22 cellular contexts compared by ENCODE assay signal in the genomic region with DNA sequence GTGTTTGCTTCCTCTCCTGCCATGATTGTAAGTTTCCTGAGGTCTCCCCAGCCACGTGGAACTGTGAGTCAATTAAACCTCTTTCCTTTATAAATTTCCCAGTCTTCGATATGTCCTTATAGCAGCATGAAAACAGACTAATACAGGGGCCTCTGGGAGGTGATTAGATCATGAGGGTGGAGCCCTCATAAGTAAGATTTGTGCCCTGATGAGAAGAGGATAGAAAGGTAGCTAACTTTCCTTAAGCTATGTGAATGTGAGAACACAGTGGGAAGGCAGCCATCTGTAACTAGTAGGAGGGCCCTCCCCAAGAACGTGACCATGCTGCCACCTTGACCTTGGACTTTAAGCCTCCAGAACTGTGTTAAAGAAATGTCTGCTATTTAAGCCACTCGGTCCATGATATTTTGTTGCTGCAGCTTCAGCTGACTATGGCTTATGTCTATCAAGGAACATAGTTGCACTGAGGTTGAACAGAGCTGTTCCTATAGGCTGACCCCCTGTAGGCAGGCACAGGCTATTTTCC. TPM values are rescaled to one million over a fixed set of nuclear protein-coding genes. Genes with fewer than 3 reads are reported as not detected.
DNase-seq lines count a peak whose midpoint lies in the region; ATAC-seq, FAIRE-seq and TF ChIP-seq lines count a peak whose summit lies in the region.
"Had no signal": no experiment of that assay in that cellular context is flagged by ENCODE, and none has a peak within 500 bp of the region (broad histone marks: within the 10 kb centered on the region; RNA-seq: fewer than 3 reads in every experiment).

No MANE protein-coding gene starts in this region.

- H3K4me2 ChIP-seq in HepG2 (ENCODE audit: low read depth, low read length) (no peak overlapping the region), hepatocyte (no peak overlapping the region)
- H3K4me2 ChIP-seq: A549; BLaER1 treated with 17β-estradiol and CSF1 and Interleukin-3, amounts not matched to agents 10 nM and 100 nM had no signal

- H3K4me3 ChIP-seq in HepG2 (replicated peaks in 1 of 3; ENCODE audit: insufficient read depth in 1 of 3, low read depth in 2 of 3, low read length in 3 of 3) (no peak overlapping the region), right lobe of liver (no peak overlapping the region), hepatocyte (no peak overlapping the region)
- H3K4me3 ChIP-seq: A549; BLaER1 treated with 17β-estradiol and CSF1 and Interleukin-3, amounts not matched to agents 10 nM and 100 nM; GM12878 had no signal

- H3K4me1 ChIP-seq in HepG2 (ENCODE audit: insufficient read depth, low read length) (peaks cover 63% of the 10 kb centered on the region), right lobe of liver (peaks cover 0 to 20% (median 5%) of the 10 kb centered on the region in 4 donors), hepatocyte (ENCODE audit: insufficient read depth) (peaks cover 21% of the 10 kb centered on the region)

- H3K27me3 ChIP-seq in HepG2 (ENCODE audit: control insufficient read depth in 1 of 2, insufficient read depth in 2 of 2, low read length in 2 of 2), result no peaks in the 10 kb centered on the region
- no peaks in the 10 kb centered on the region for H3K27me3 ChIP-seq in right lobe of liver
- H3K27me3 ChIP-seq in hepatocyte, result no peaks in the 10 kb centered on the region
- H3K27me3 ChIP-seq: BLaER1 treated with 17β-estradiol and CSF1 and Interleukin-3, amounts not matched to agents 10 nM and 100 nM had no signal

- POLR2A ChIA-PET in HepG2 (lab: Yijun Ruan, JAX), result no interaction called here

- no peak overlapping the region for H3K9ac ChIP-seq in HepG2 (ENCODE audit: insufficient read depth, low read depth, low read length)
- H3K9ac ChIP-seq: BLaER1 treated with 17β-estradiol and CSF1 and Interleukin-3, amounts not matched to agents 10 nM and 100 nM had no signal

- FAIRE-seq in HepG2 (lab: Jason Lieb, UNC), result no peak
- FAIRE-seq: A549, GM12878, GM12892, GM19239 had no signal

- H3K36me3 ChIP-seq in HepG2 (replicated peaks in 1 of 2; ENCODE audit: control insufficient read depth in 1 of 2, insufficient read depth in 2 of 2, low read length in 2 of 2) (no peaks in the 10 kb centered on the region), right lobe of liver (no peaks in the 10 kb centered on the region), hepatocyte (replicated peaks; ENCODE audit: insufficient read depth, low read depth) (no peaks in the 10 kb centered on the region)

- H3K9me3 ChIP-seq in HepG2 (ENCODE audit: low read length) (no peaks in the 10 kb centered on the region), right lobe of liver (no peaks in the 10 kb centered on the region), hepatocyte (ENCODE audit: low read depth) (no peaks in the 10 kb centered on the region)
- H3K9me3 ChIP-seq: A549 had no signal

- no peaks in the 10 kb centered on the region for H3K79me2 ChIP-seq in HepG2 (ENCODE audit: insufficient read depth, low read length)
- H3K79me2 ChIP-seq in hepatocyte, result no peaks in the 10 kb centered on the region

- TF ChIP-seq RAD21 in HepG2 (CRISPR knock-in tag; IDR thresholded peaks at IDR 0.05), result no peak

- BruUV-seq in HepG2 (replicated peaks; lab: Mats Ljungman, UMichigan), result no TSS peak

- no peak for TF ChIP-seq POLR2A in HepG2 (IDR thresholded peaks at IDR 0.05; ENCODE audit: insufficient read depth in 1 of 2, low read depth in 2 of 2, low read length in 2 of 2)
- TF ChIP-seq POLR2A in right lobe of liver (IDR thresholded peaks at IDR 0.05), result no peak

- intact Hi-C loops in HepG2 (cut with micrococcal nuclease; ENCODE audit: unreplicated experiment), result loop anchor here (5.0 kb wide), 1 partner anchor 357 kb away; no protein-coding TSS in a partner anchor
- intact Hi-C loops in right lobe of liver (cut with DNase I), result no loop called here

- H4K20me1 ChIP-seq in HepG2 (ENCODE audit: insufficient read depth, low read length) (no peaks in the 10 kb centered on the region), hepatocyte (ENCODE audit: insufficient read depth, poor library complexity, severe bottlenecking) (no peaks in the 10 kb centered on the region)
- H4K20me1 ChIP-seq: BLaER1 treated with 17β-estradiol and CSF1 and Interleukin-3, amounts not matched to agents 10 nM and 100 nM had no signal

- in situ Hi-C loops in HepG2 (cut with HindIII; ENCODE audit: extremely low pct_ligation_motif_present, low pct_unique_long_range_greater_than_20kb), result loop anchor here (5.0 kb wide), 1 partner anchor 52 kb away; no protein-coding TSS in a partner anchor

- 68% methylated on average over 4 of the region's 4 CpGs for whole genome bisulfite sequencing in HepG2 (ENCODE audit: low lambda C conversion rate)
- WGBS in right lobe of liver (ENCODE audit: insufficient coverage, low coverage, low lambda C conversion rate, missing lambda C conversion rate), result 93% methylated on average over 4 of the region's 4 CpGs
- WGBS in hepatocyte (ENCODE audit: low lambda C conversion rate, missing lambda C conversion rate), result 84% methylated on average over 4 of the region's 4 CpGs

- H3K27ac ChIP-seq in HepG2 (ENCODE audit: extremely low read length, insufficient read depth, low read length) (no peak overlapping the region), right lobe of liver (no peak overlapping the region), hepatocyte (peak overlapping the region; percentile 65)
- H3K27ac ChIP-seq: 22Rv1; A549; BLaER1 treated with 17β-estradiol and CSF1 and Interleukin-3, amounts not matched to agents 10 nM and 100 nM; C4-2B had no signal

- no peak for TF ChIP-seq EP300 in HepG2 (IDR thresholded peaks at IDR 0.05; ENCODE audit: low read depth in 2 of 2, low read length in 2 of 2)
- no peak for TF ChIP-seq EP300 in HepG2 (CRISPR knock-in tag; IDR thresholded peaks at IDR 0.05; ENCODE audit: borderline replicate concordance)

- H2AFZ ChIP-seq in HepG2 (ENCODE audit: low read length), result no peak overlapping the region
- H2AFZ ChIP-seq in hepatocyte, result no peak overlapping the region

- TF ChIP-seq CTCF in HepG2 (CRISPR knock-in tag; IDR thresholded peaks at IDR 0.05) (no peak), right lobe of liver (IDR thresholded peaks at IDR 0.05) (no peak), hepatocyte (IDR thresholded peaks at IDR 0.05; ENCODE audit: poor library complexity) (no peak)

- CTCF ChIA-PET in HepG2 (lab: Yijun Ruan, JAX; ENCODE audit: low intra/inter-chr PET ratio, low total read pairs), result no interaction called here

- DNase-seq in HepG2 (ENCODE audit: low spot score) (no peak), right lobe of liver (no peak), hepatocyte (ENCODE audit: low spot score) (no peak), NCI-H524 treated with DMSO at 0.1 percent for 48 hours (lab: John Stamatoyannopoulos, UW) (no peak)
- DNase-seq: AML-193; CD4-positive, alpha-beta T cell; CD8-positive, alpha-beta T cell; DMS 273 treated with DMSO at 0.1 percent for 48 hours; DMS153; DMS53; DMS79; DND-41; EL; GDM1 had no signal

- no peaks in the 10 kb centered on the region for H3K9me2 ChIP-seq in hepatocyte (replicated peaks; ENCODE audit: insufficient read depth)

- no peak for ATAC-seq in HepG2
- ATAC-seq in right lobe of liver, result no peak
- ATAC-seq in GM21619 (IDR thresholded peaks at IDR 0.05; ENCODE audit: unreplicated experiment), result no peak
- ATAC-seq: A549; CD8-positive, alpha-beta T cell; GM12878 had no signal

TF ChIP-seq in HepG2, 621 proteins besides CTCF, POLR2A, EP300 and RAD21 (continues in another document):
- no peak for TF ChIP-seq STAT5B (CRISPR knock-in tag; IDR thresholded peaks at IDR 0.05)
- peak; percentile 58 for TF ChIP-seq HNF4A (CRISPR knock-in tag; IDR thresholded peaks at IDR 0.05)
- TF ChIP-seq ZBTB43 (CRISPR knock-in tag; conservative IDR thresholded peaks at IDR 0.05), result no peak
- TF ChIP-seq SRSF9 (IDR thresholded peaks at IDR 0.05; ENCODE audit: borderline replicate concordance, insufficient read depth, low read depth, low read length, poor library complexity, severe bottlenecking), result no peak
- no peak for TF ChIP-seq MTF1 (CRISPR knock-in tag; IDR thresholded peaks at IDR 0.05)
- TF ChIP-seq ZNF468 (CRISPR knock-in tag; IDR thresholded peaks at IDR 0.05), result no peak
- TF ChIP-seq ZFP37 (CRISPR knock-in tag; IDR thresholded peaks at IDR 0.05; ENCODE audit: borderline replicate concordance), result no peak

RNA-seq across cellular contexts. Expression of gene WWOX, which starts 30.7 kb away (rescaled TPM):
- total RNA-seq in HepG2 (2016; rRNA removed; fragmentation: Illumina TruSeq; extraction: Trizol) (37.4 and 38.4 TPM in 2 replicates), right lobe of liver (10 to 100 TPM; 13.0 to 24.3 (median 16.5) TPM), hepatocyte (39.8 and 44.3 TPM in 2 replicates)
- total RNA-seq in HepG2 (2016; cell fraction: cytosol; rRNA removed; fragmentation: Illumina TruSeq; extraction: Trizol; ENCODE audit: low read depth), result 28.6 and 30.1 TPM in 2 replicates
- 33.0 and 44.5 TPM in 2 replicates for total RNA-seq in HepG2 (2016; cell fraction: insoluble cytoplasmic fraction; rRNA removed; fragmentation: Illumina TruSeq; extraction: Trizol)
- 27.1 and 28.3 TPM in 2 replicates for total RNA-seq in HepG2 (2016; cell fraction: membrane; rRNA removed; fragmentation: Illumina TruSeq; extraction: Trizol)
- 57.3 and 68.9 TPM in 2 replicates for total RNA-seq in HepG2 (2016; cell fraction: nucleus; rRNA removed; fragmentation: Illumina TruSeq; extraction: Trizol)
- polyA plus RNA-seq in HepG2 (2011; rRNA removed) (9.1 and 9.2 TPM in 2 replicates), hepatocyte (17.0 and 20.4 TPM in 2 replicates)
- 10.3 and 11.0 TPM in 2 replicates for polyA plus RNA-seq in HepG2 (2011; cell fraction: cytosol; rRNA removed)
- polyA plus RNA-seq in HepG2 (2011; cell fraction: nucleus; rRNA removed), result 13.4 and 16.3 TPM in 2 replicates
- 12.3 and 16.1 TPM in 2 replicates for polyA plus RNA-seq in HepG2 (2012)
- 19.9 and 21.6 TPM in 2 replicates for polyA plus RNA-seq in HepG2 (2016; cell fraction: cytosol; fragmentation: Illumina TruSeq; extraction: Trizol; ENCODE audit: low read depth)
- polyA plus RNA-seq in HepG2 (2016; cell fraction: insoluble cytoplasmic fraction; fragmentation: Illumina TruSeq; extraction: Trizol; ENCODE audit: low read depth), result 30.1 and 30.5 TPM in 2 replicates
- polyA plus RNA-seq in HepG2 (2016; cell fraction: membrane; fragmentation: Illumina TruSeq; extraction: Trizol; ENCODE audit: low read depth), result 18.9 and 20.9 TPM in 2 replicates
- 21.5 and 23.3 TPM in 2 replicates for polyA plus RNA-seq in HepG2 (2016; cell fraction: nucleus; fragmentation: Illumina TruSeq; extraction: Trizol; ENCODE audit: insufficient read depth, low read depth)
- polyA minus RNA-seq in HepG2 (2011; rRNA and poly(A)+ RNA removed; ENCODE audit: low replicate concordance), result 10.8 and 21.8 TPM in 2 replicates
- polyA minus RNA-seq in HepG2 (2011; cell fraction: cytosol; rRNA and poly(A)+ RNA removed), result 7.3 and 12.1 TPM in 2 replicates
- 38.3 and 50.0 TPM in 2 replicates for polyA minus RNA-seq in HepG2 (2011; cell fraction: nucleus; rRNA and poly(A)+ RNA removed)
